In genomic region chr17:75371981-75372380, GRCh38 we compare ENCODE assay signal across 16 cellular contexts. TPM values are rescaled to one million over a fixed set of nuclear protein-coding genes. Genes with fewer than 3 reads are reported as not detected.
DNase-seq lines count a peak whose midpoint lies in the region; ATAC-seq, FAIRE-seq and TF ChIP-seq lines count a peak whose summit lies in the region.
"Had no signal": no experiment of that assay in that cellular context is flagged by ENCODE, and none has a peak within 500 bp of the region (broad histone marks: within the 10 kb centered on the region; RNA-seq: fewer than 3 reads in every experiment).

No MANE protein-coding gene starts in this region.

- CTCF ChIA-PET in T-cell (lab: Charles Lee) (no interaction called here), GM10248 (lab: Yijun Ruan, JAX) (interaction anchor here (0.9 to 2.0 kb wide), 4 partner anchors 22 to 82 kb away, joined by 3 to 13 read pairs (median 6); partner anchors contain the start of gene SLC25A19)

- DNase-seq in GM12891 (ENCODE audit: insufficient read length, low spot score) (no peak), T-cell (no peak), mesenteric fat pad (ENCODE audit: low spot score) (no peak), NCI-H2029 treated with DMSO at 0.1 percent for 48 hours (lab: John Stamatoyannopoulos, UW) (no peak), GM10248 (ENCODE audit: extremely low spot score) (no peak)
- DNase-seq in NK-92 treated with Interleukin-12 subunit alpha and Interleukin-12 subunit beta, amount 100 ng/mL, for 24 hours (lab: John Stamatoyannopoulos, UW) = no peak
- DNase-seq: activated CD8-positive, alpha-beta memory T cell treated with anti-CD3 and anti-CD28 coated beads, Interleukin-2, amount 50 U/mL, for 4 hours; brain microvascular endothelial cell; GDM1; NCI-H1694 treated with DMSO at 0.1 percent for 48 hours; NCI-H69 had no signal

- H3K4me3 Mint-ChIP-seq in T-cell = peak overlapping the region in 2 of 3 donors; percentile 39 to 73
- H3K4me3 Mint-ChIP-seq in dendritic cell treated with granulocyte-macrophage colony-stimulating factor and Interleukin-4, amounts not matched to agents 40 ng/mL and 50 ng/mL, for 4 days = no peak overlapping the region

- no peaks in the 10 kb centered on the region for H3K9me3 Mint-ChIP-seq in T-cell
- no peaks in the 10 kb centered on the region for H3K9me3 Mint-ChIP-seq in dendritic cell treated with granulocyte-macrophage colony-stimulating factor and Interleukin-4, amounts not matched to agents 40 ng/mL and 50 ng/mL, for 4 days

- no peaks in the 10 kb centered on the region for H3K9me3 ChIP-seq in BLaER1 treated with 17β-estradiol and CSF1 and Interleukin-3, amounts not matched to agents 10 nM and 100 nM (replicated peaks in 1 of 11)

- no peaks in the 10 kb centered on the region for H3K27me3 Mint-ChIP-seq in T-cell
- no peaks in the 10 kb centered on the region for H3K27me3 Mint-ChIP-seq in dendritic cell treated with granulocyte-macrophage colony-stimulating factor and Interleukin-4, amounts not matched to agents 40 ng/mL and 50 ng/mL, for 4 days
- H3K27me3 Mint-ChIP-seq: progenitor cell of endocrine pancreas had no signal

- H3K4me1 ChIP-seq in BLaER1 treated with 17β-estradiol and CSF1 and Interleukin-3, amounts not matched to agents 10 nM and 100 nM = peaks cover 29 to 82% (median 58%) of the 10 kb centered on the region in 10 experiments

- H3K27ac ChIP-seq in BLaER1 treated with 17β-estradiol and CSF1 and Interleukin-3, amounts not matched to agents 10 nM and 100 nM = peak overlapping the region in 1 of 11 experiments; percentile 6; a peak in 1 of 22 replicates
- H3K27ac ChIP-seq: brain microvascular endothelial cell had no signal

- H4K20me1 ChIP-seq in BLaER1 treated with 17β-estradiol and CSF1 and Interleukin-3, amounts not matched to agents 10 nM and 100 nM = peaks cover 99 to 100% (median 100%) of the 10 kb centered on the region in 11 experiments

- POLR2A ChIA-PET in T-cell (lab: Charles Lee) (interaction anchor here in 1 of 2 donors (0.5 kb wide), 1 partner anchor 195 kb away, joined by 3 read pairs; no protein-coding TSS in a partner anchor), GM10248 (lab: Yijun Ruan, JAX) (interaction anchor here (0.5 kb wide), 1 partner anchor 13 kb away, joined by 4 read pairs; no protein-coding TSS in a partner anchor)

- peak overlapping the region; percentile 4 to 66 for H3K27ac Mint-ChIP-seq in T-cell
- peak overlapping the region; percentile 28 for H3K27ac Mint-ChIP-seq in dendritic cell treated with granulocyte-macrophage colony-stimulating factor and Interleukin-4, amounts not matched to agents 40 ng/mL and 50 ng/mL, for 4 days

- no peak overlapping the region for H3K9ac ChIP-seq in BLaER1 treated with 17β-estradiol and CSF1 and Interleukin-3, amounts not matched to agents 10 nM and 100 nM

- H3K36me3 ChIP-seq in BLaER1 treated with 17β-estradiol and CSF1 and Interleukin-3, amounts not matched to agents 10 nM and 100 nM = peaks cover 46 to 95% (median 81%) of the 10 kb centered on the region in 11 experiments
- H3K36me3 ChIP-seq: brain microvascular endothelial cell had no signal

- peak in 2 of 4 experiments; percentile 37 to 86 for ATAC-seq in T-cell (replicated peaks in 1 of 4)

- TF ChIP-seq CTCF in GM10248 (IDR thresholded peaks at IDR 0.05; ENCODE audit: control extremely low read depth, extremely low read depth, low read depth, missing control alignments) = no peak

- H3K27me3 ChIP-seq in BLaER1 treated with 17β-estradiol and CSF1 and Interleukin-3, amounts not matched to agents 10 nM and 100 nM = no peaks in the 10 kb centered on the region
- H3K27me3 ChIP-seq: brain microvascular endothelial cell had no signal

- TF ChIP-seq POLR2A in GM12891 (IDR thresholded peaks at IDR 0.05; ENCODE audit: low read depth, low read length) = 0 out of 2 replicates have a peak, but pooled peaks have one; percentile 16

- peaks cover 79 to 81% (median 80%) of the 10 kb centered on the region in 3 donors for H3K4me1 Mint-ChIP-seq in T-cell
- H3K4me1 Mint-ChIP-seq in dendritic cell treated with granulocyte-macrophage colony-stimulating factor and Interleukin-4, amounts not matched to agents 40 ng/mL and 50 ng/mL, for 4 days (ENCODE audit: low read depth) = peaks cover 68% of the 10 kb centered on the region

- H3K4me2 ChIP-seq in BLaER1 treated with 17β-estradiol and CSF1 and Interleukin-3, amounts not matched to agents 10 nM and 100 nM = peak overlapping the region in 8 of 11 experiments; percentile 10 to 41 (median 20); a peak in 9 of 22 replicates

- no peak for FAIRE-seq in GM12891 (lab: Jason Lieb, UNC)
- FAIRE-seq: endometrium, frontal cortex had no signal

- no peak overlapping the region for H3K4me3 ChIP-seq in BLaER1 treated with 17β-estradiol and CSF1 and Interleukin-3, amounts not matched to agents 10 nM and 100 nM

- peaks cover 22% of the 10 kb centered on the region for H3K36me3 Mint-ChIP-seq in T-cell
- H3K36me3 Mint-ChIP-seq in dendritic cell treated with granulocyte-macrophage colony-stimulating factor and Interleukin-4, amounts not matched to agents 40 ng/mL and 50 ng/mL, for 4 days (ENCODE audit: low read depth) = peaks cover 64% of the 10 kb centered on the region

- intact Hi-C loops in dendritic cell treated with granulocyte-macrophage colony-stimulating factor and Interleukin-4, amounts not matched to agents 40 ng/mL and 50 ng/mL, for 4 days (cut with micrococcal nuclease) = no loop called here

TF ChIP-seq in GM12891, 5 proteins besides CTCF, POLR2A, EP300 and RAD21:
- TF ChIP-seq POU2F2 (IDR thresholded peaks at IDR 0.05; ENCODE audit: low read depth, low read length) (0 out of 2 replicates have a peak, but pooled peaks have one; percentile 21), TAF1 (IDR thresholded peaks at IDR 0.05; ENCODE audit: low read depth, low read length) (no peak), SPI1 (IDR thresholded peaks at IDR 0.05; ENCODE audit: low read depth, low read length) (no peak)

RNA-seq across cellular contexts. Expression of gene GRB2, which starts 33.5 kb away (rescaled TPM):
- 114 TPM for polyA plus RNA-seq in GM12891 (2012; ENCODE audit: low read depth, missing spikeins)
- 100 to 1,000 TPM; 103 to 133 (median 130) TPM for total RNA-seq in T-cell
- total RNA-seq in mesenteric fat pad = 154 TPM
